Comparison of ENCODE assay signal across 11 cellular contexts in genomic region chr2:84959494-84960156, GRCh38. TPM values are rescaled to one million over a fixed set of nuclear protein-coding genes. Genes with fewer than 3 reads are reported as not detected.
DNase-seq lines count a peak whose midpoint lies in the region; ATAC-seq, FAIRE-seq and TF ChIP-seq lines count a peak whose summit lies in the region.
"Had no signal": no experiment of that assay in that cellular context is flagged by ENCODE, and none has a peak within 500 bp of the region (broad histone marks: within the 10 kb centered on the region; RNA-seq: fewer than 3 reads in every experiment).

No MANE protein-coding gene starts in this region.

- H2AFZ ChIP-seq in HCT116 (ENCODE audit: low read depth, low read length, poor library complexity, severe bottlenecking): no peak overlapping the region

- H3K4me3 Mint-ChIP-seq in CD14-positive monocyte: no peak overlapping the region
- H3K4me3 Mint-ChIP-seq in activated T-helper 17 cell treated with anti-CD3 and anti-CD28 coated beads, Interleukin-2, amount 50 U/mL, for 72 hours: no peak overlapping the region

- no peaks in the 10 kb centered on the region for H3K36me3 ChIP-seq in HCT116 (ENCODE audit: control insufficient read depth in 1 of 2, insufficient read depth in 2 of 2, low read length in 2 of 2)
- H3K36me3 ChIP-seq: suprapubic skin had no signal

- H3K79me2 ChIP-seq in HCT116 (ENCODE audit: insufficient read depth, low read length): no peaks in the 10 kb centered on the region

- no TSS peak for BruUV-seq in HCT116 (replicated peaks; lab: Mats Ljungman, UMichigan)

- peaks cover 42 to 74% of the 10 kb centered on the region in 2 experiments for H3K4me1 ChIP-seq in HCT116 (ENCODE audit: control insufficient read depth in 1 of 2, insufficient read depth in 2 of 2, low read length in 2 of 2)

- H3K27ac ChIP-seq in HCT116 (ENCODE audit: low read depth, low read length): peak overlapping the region; percentile 83
- H3K27ac ChIP-seq: suprapubic skin had no signal

- peak; percentile 9; the same call in 1 of the 2 replicates for ATAC-seq in HCT116
- no peak for ATAC-seq in activated T-helper 17 cell treated with anti-CD3 and anti-CD28 coated beads, Interleukin-2, amount 50 U/mL, for 72 hours (replicated peaks)
- no peak for ATAC-seq in GM21367 (IDR thresholded peaks at IDR 0.05; ENCODE audit: unreplicated experiment)
- no peak for ATAC-seq in esophagus mucosa
- ATAC-seq in GM19395 (IDR thresholded peaks at IDR 0.05; ENCODE audit: unreplicated experiment): no peak
- ATAC-seq: sciatic nerve had no signal

- CTCF ChIA-PET in HCT116 (lab: Charles Lee): interaction anchor here (1.6 to 3.1 kb wide), 2 partner anchors 10 to 34 kb away, joined by 4 to 29 read pairs; no protein-coding TSS in a partner anchor

- H4K20me1 ChIP-seq in HCT116 (ENCODE audit: insufficient read depth): no peaks in the 10 kb centered on the region

- POLR2A ChIA-PET in HCT116 (lab: Charles Lee): interaction anchor here (0.7 to 5.5 kb wide), 6 partner anchors 10 to 53 kb away, joined by 3 to 67 read pairs (median 8); partner anchors contain the start of gene KCMF1

- intact Hi-C loops in CD14-positive monocyte (cut with micrococcal nuclease) (loop anchor here in 1 of 2 donors (5.0 kb wide), 1 partner anchor 32 kb away; no protein-coding TSS in a partner anchor), HCT116 (cut with micrococcal nuclease) (no loop called here)

- TF ChIP-seq POLR2A in HCT116 (IDR thresholded peaks at IDR 0.05; ENCODE audit: borderline replicate concordance, extremely low read depth, insufficient read depth, insufficient read length) (no peak), GM12892 (IDR thresholded peaks at IDR 0.05; ENCODE audit: low read depth, low read length) (no peak)

- TF ChIP-seq RAD21 in HCT116 (IDR thresholded peaks at IDR 0.05; ENCODE audit: low read depth): no peak

- H3K27me3 ChIP-seq in HCT116 (ENCODE audit: insufficient read depth, low read length): no peaks in the 10 kb centered on the region
- H3K27me3 ChIP-seq: suprapubic skin had no signal

- peak overlapping the region; percentile 63 for H3K9ac ChIP-seq in HCT116 (ENCODE audit: low read length)

- peak overlapping the region; percentile 81 for H3K4me2 ChIP-seq in HCT116 (ENCODE audit: low read length)

- H3K9me2 ChIP-seq in HCT116 (ENCODE audit: insufficient read depth): no peaks in the 10 kb centered on the region

- RAD21 ChIA-PET in HCT116 (lab: Charles Lee; ENCODE audit: low non-redundant PET in 1 of 2, low total read pairs in 2 of 2, uncharacterized antibody in 2 of 2, unreplicated experiment in 2 of 2): interaction anchor here in 1 of 2 experiments (2.1 kb wide), 1 partner anchor 13 kb away, joined by 8 read pairs; no protein-coding TSS in a partner anchor

- peaks cover 0 to 3% (median 0%) of the 10 kb centered on the region in 3 donors for H3K27me3 Mint-ChIP-seq in CD14-positive monocyte (ENCODE audit: low read depth in 3 of 3)
- no peaks in the 10 kb centered on the region for H3K27me3 Mint-ChIP-seq in activated T-helper 17 cell treated with anti-CD3 and anti-CD28 coated beads, Interleukin-2, amount 50 U/mL, for 72 hours

- DNase-seq in CD14-positive monocyte (ENCODE audit: low spot score) (no peak), HCT116 (ENCODE audit: low read depth, low spot score) (no peak), iris pigment epithelial cell (ENCODE audit: low read depth) (peak; percentile 38), GM12892 (ENCODE audit: insufficient read length) (no peak)
- DNase-seq: activated CD8-positive, alpha-beta memory T cell treated with anti-CD3 and anti-CD28 coated beads, Interleukin-2, amount 50 U/mL, for 4 hours had no signal

- peaks cover 0 to 3% (median 0%) of the 10 kb centered on the region in 7 donors for H3K9me3 Mint-ChIP-seq in CD14-positive monocyte
- H3K9me3 Mint-ChIP-seq in activated T-helper 17 cell treated with anti-CD3 and anti-CD28 coated beads, Interleukin-2, amount 50 U/mL, for 72 hours: peaks cover 3% of the 10 kb centered on the region

- H3K9me3 ChIP-seq in HCT116 (ENCODE audit: control insufficient read depth in 1 of 2, insufficient read depth in 1 of 2, low read depth in 1 of 2, low read length in 2 of 2): no peaks in the 10 kb centered on the region
- H3K9me3 ChIP-seq: suprapubic skin had no signal

- peak overlapping the region in 1 of 2 experiments; percentile 45; a peak in 1 of 4 replicates for H3K4me3 ChIP-seq in HCT116 (replicated peaks in 1 of 2; ENCODE audit: low read depth in 1 of 2, low read length in 2 of 2)
- H3K4me3 ChIP-seq: suprapubic skin had no signal

- FAIRE-seq in GM12892 (lab: Jason Lieb, UNC): no peak

- TF ChIP-seq CTCF in CD14-positive monocyte (IDR thresholded peaks at IDR 0.05): no peak
- TF ChIP-seq CTCF in HCT116 (IDR thresholded peaks at IDR 0.05 in 2 of 3, conservative IDR thresholded peaks at IDR 0.05 in 1 of 3; ENCODE audit: borderline replicate concordance in 1 of 3, insufficient read depth in 1 of 3, low read depth in 2 of 3, low read length in 2 of 3): no peak

- H3K27ac Mint-ChIP-seq in CD14-positive monocyte: peak overlapping the region in 5 of 7 donors; percentile 44 to 76 (median 60)
- H3K27ac Mint-ChIP-seq in activated T-helper 17 cell treated with anti-CD3 and anti-CD28 coated beads, Interleukin-2, amount 50 U/mL, for 72 hours: peak overlapping the region; percentile 50

- H3K4me1 Mint-ChIP-seq in CD14-positive monocyte: peaks cover 38% of the 10 kb centered on the region
- H3K4me1 Mint-ChIP-seq in activated T-helper 17 cell treated with anti-CD3 and anti-CD28 coated beads, Interleukin-2, amount 50 U/mL, for 72 hours: peaks cover 27% of the 10 kb centered on the region

- peaks cover 14 to 20% of the 10 kb centered on the region in 2 donors for H3K36me3 Mint-ChIP-seq in CD14-positive monocyte
- peaks cover 57% of the 10 kb centered on the region for H3K36me3 Mint-ChIP-seq in activated T-helper 17 cell treated with anti-CD3 and anti-CD28 coated beads, Interleukin-2, amount 50 U/mL, for 72 hours (ENCODE audit: low read depth)

TF ChIP-seq in HCT116, 20 proteins besides CTCF, POLR2A, EP300 and RAD21:
- TF ChIP-seq JUND (IDR thresholded peaks at IDR 0.05) (no peak; the same call in 1 of the 2 replicates), MAX (IDR thresholded peaks at IDR 0.05) (no peak), CEBPB (IDR thresholded peaks at IDR 0.05; ENCODE audit: low read depth) (peak; percentile 28; the same call in 1 of the 2 replicates), FOSL1 (IDR thresholded peaks at IDR 0.05; ENCODE audit: low read depth) (no peak), SIN3A (IDR thresholded peaks at IDR 0.05; ENCODE audit: low read depth) (no peak), YY1 (IDR thresholded peaks at IDR 0.05; ENCODE audit: extremely low read depth, insufficient replicate concordance, low read depth, low read length) (no peak)
- TF ChIP-seq, protein P1, sequence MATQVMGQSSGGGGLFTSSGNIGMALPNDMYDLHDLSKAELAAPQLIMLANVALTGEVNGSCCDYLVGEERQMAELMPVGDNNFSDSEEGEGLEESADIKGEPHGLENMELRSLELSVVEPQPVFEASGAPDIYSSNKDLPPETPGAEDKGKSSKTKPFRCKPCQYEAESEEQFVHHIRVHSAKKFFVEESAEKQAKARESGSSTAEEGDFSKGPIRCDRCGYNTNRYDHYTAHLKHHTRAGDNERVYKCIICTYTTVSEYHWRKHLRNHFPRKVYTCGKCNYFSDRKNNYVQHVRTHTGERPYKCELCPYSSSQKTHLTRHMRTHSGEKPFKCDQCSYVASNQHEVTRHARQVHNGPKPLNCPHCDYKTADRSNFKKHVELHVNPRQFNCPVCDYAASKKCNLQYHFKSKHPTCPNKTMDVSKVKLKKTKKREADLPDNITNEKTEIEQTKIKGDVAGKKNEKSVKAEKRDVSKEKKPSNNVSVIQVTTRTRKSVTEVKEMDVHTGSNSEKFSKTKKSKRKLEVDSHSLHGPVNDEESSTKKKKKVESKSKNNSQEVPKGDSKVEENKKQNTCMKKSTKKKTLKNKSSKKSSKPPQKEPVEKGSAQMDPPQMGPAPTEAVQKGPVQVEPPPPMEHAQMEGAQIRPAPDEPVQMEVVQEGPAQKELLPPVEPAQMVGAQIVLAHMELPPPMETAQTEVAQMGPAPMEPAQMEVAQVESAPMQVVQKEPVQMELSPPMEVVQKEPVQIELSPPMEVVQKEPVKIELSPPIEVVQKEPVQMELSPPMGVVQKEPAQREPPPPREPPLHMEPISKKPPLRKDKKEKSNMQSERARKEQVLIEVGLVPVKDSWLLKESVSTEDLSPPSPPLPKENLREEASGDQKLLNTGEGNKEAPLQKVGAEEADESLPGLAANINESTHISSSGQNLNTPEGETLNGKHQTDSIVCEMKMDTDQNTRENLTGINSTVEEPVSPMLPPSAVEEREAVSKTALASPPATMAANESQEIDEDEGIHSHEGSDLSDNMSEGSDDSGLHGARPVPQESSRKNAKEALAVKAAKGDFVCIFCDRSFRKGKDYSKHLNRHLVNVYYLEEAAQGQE (IDR thresholded peaks at IDR 0.05; ENCODE audit: low read depth): no peak
TF ChIP-seq in HCT116: peak in this region for 1.

RNA-seq across cellular contexts. Expression of gene KCMF1, which starts 11.3 kb away (rescaled TPM):
- 10 to 100 TPM; 22.5 to 28.5 TPM for polyA plus RNA-seq in CD14-positive monocyte
- total RNA-seq in HCT116 (2021; ENCODE audit: unreplicated experiment) (119 TPM), esophagus mucosa (80.7 TPM)
- polyA plus RNA-seq in HCT116 (2012): 127 and 128 TPM in 2 replicates
- total RNA-seq in activated T-helper 17 cell treated with anti-CD3 and anti-CD28 coated beads, Interleukin-2, amount 50 U/mL, for 72 hours: 100 to 1,000 TPM in 1 of 2 donors, 10 to 100 TPM in 1; 77.3 to 108 TPM
- 68.1 TPM for polyA plus RNA-seq in GM12892 (2012; ENCODE audit: missing spikeins)

RNA-seq across cellular contexts. Expression of gene TMSB10, which starts 54.2 kb away (rescaled TPM):
- 1,000 to 10,000 TPM; 5,130 to 6,847 TPM for polyA plus RNA-seq in CD14-positive monocyte
- 2,677 TPM for total RNA-seq in HCT116 (2021; ENCODE audit: unreplicated experiment)
- 4,398 and 5,903 TPM in 2 replicates for polyA plus RNA-seq in HCT116 (2012)
- total RNA-seq in activated T-helper 17 cell treated with anti-CD3 and anti-CD28 coated beads, Interleukin-2, amount 50 U/mL, for 72 hours: 1,000 to 10,000 TPM; 2,616 to 3,068 TPM
- 4,109 TPM for polyA plus RNA-seq in GM12892 (2012; ENCODE audit: missing spikeins)
- 1,660 TPM for total RNA-seq in esophagus mucosa
